Comparison of ENCODE assay signal across 26 cellular contexts in genomic region chr1:65918564-65918963, GRCh38.
"Had no signal": no experiment of that assay in that cellular context is flagged by ENCODE, and none has a peak within 500 bp of the region (broad histone marks: within the 10 kb centered on the region; RNA-seq: fewer than 3 reads in every experiment).

No MANE protein-coding gene starts in this region.

- H3K27ac ChIP-seq: ascending aorta, body of pancreas, SK-N-MC, VCaP had no signal

- H3K4me3 Mint-ChIP-seq: activated CD4-positive, alpha-beta T cell treated with anti-CD3 and anti-CD28 coated beads for 36 hours; activated CD8-positive, alpha-beta T cell treated with anti-CD3 and anti-CD28 coated beads, Interleukin-2, amount 10 ng/mL, durations not matched to agents 7 days and 5 days; activated naive CD8-positive, alpha-beta T cell treated with anti-CD3 and anti-CD28 coated beads, Interleukin-2, amount 50 U/mL, for 24 hours; T-cell had no signal

- H3K4me3 ChIP-seq: ascending aorta, body of pancreas, SK-N-MC had no signal

- H3K36me3 Mint-ChIP-seq: activated naive CD4-positive, alpha-beta T cell treated with anti-CD3 and anti-CD28 coated beads, Interleukin-2, amount 50 U/mL, for 72 hours; T-cell had no signal

- ATAC-seq: activated CD4-positive, alpha-beta T cell treated with anti-CD3 and anti-CD28 coated beads for 36 hours; activated CD8-positive, alpha-beta T cell treated with anti-CD3 and anti-CD28 coated beads, Interleukin-2, amount 10 ng/mL, durations not matched to agents 7 days and 5 days; activated naive CD4-positive, alpha-beta T cell treated with anti-CD3 and anti-CD28 coated beads, Interleukin-2, amount 50 U/mL, for 72 hours; activated naive CD8-positive, alpha-beta T cell treated with anti-CD3 and anti-CD28 coated beads, Interleukin-2, amount 50 U/mL, for 24 hours; body of pancreas; T-cell had no signal

- H3K9me3 ChIP-seq: ascending aorta, body of pancreas had no signal

- H3K27ac Mint-ChIP-seq: activated CD4-positive, alpha-beta T cell treated with anti-CD3 and anti-CD28 coated beads for 36 hours; activated CD8-positive, alpha-beta T cell treated with anti-CD3 and anti-CD28 coated beads, Interleukin-2, amount 10 ng/mL, durations not matched to agents 7 days and 5 days; activated naive CD4-positive, alpha-beta T cell treated with anti-CD3 and anti-CD28 coated beads, Interleukin-2, amount 50 U/mL, for 72 hours; activated naive CD8-positive, alpha-beta T cell treated with anti-CD3 and anti-CD28 coated beads, Interleukin-2, amount 50 U/mL, for 24 hours; T-cell had no signal

- DNase-seq: activated CD4-positive, alpha-beta T cell treated with anti-CD3 and anti-CD28 coated beads for 36 hours; activated CD4-positive, alpha-beta T cell treated with anti-CD3 and anti-CD28 coated beads, Interleukin-2, amount 50 U/mL, for 1 hour; activated CD8-positive, alpha-beta memory T cell treated with anti-CD3 and anti-CD28 coated beads, Interleukin-2, amount 50 U/mL, for 48 hours; activated CD8-positive, alpha-beta T cell treated with anti-CD3 and anti-CD28 coated beads, Interleukin-2, amount 10 ng/mL, durations not matched to agents 7 days and 5 days; activated effector memory CD4-positive, alpha-beta T cell treated with anti-CD3 and anti-CD28 coated beads, Interleukin-2, amount 50 U/mL, for 16 hours; activated naive CD4-positive, alpha-beta T cell treated with Interleukin-2 at 50 U/mL for 16 hours; activated naive CD8-positive, alpha-beta T cell treated with anti-CD3 and anti-CD28 coated beads, Interleukin-2, amount 50 U/mL, for 24 hours; activated T-cell treated with anti-CD3 and anti-CD28 coated beads, Interleukin-2, amount 50 U/mL, for 1 hour; amniotic stem cell; body of pancreas; central memory CD4-positive, alpha-beta T cell; NCI-H1092; NCI-H1417; NCI-H1930; NCI-H2171; NCI-H2227 treated with DMSO at 0.1 percent for 48 hours; NCI-H446 treated with DMSO at 0.1 percent for 48 hours; NCI-H524 treated with DMSO at 0.1 percent for 48 hours; NCI-H774; SIG-M5; T-cell; T-helper 2 cell had no signal

- H3K27me3 ChIP-seq: ascending aorta, body of pancreas had no signal

- H3K4me1 ChIP-seq: ascending aorta, body of pancreas had no signal

- H3K27me3 Mint-ChIP-seq: activated CD4-positive, alpha-beta T cell treated with anti-CD3 and anti-CD28 coated beads for 36 hours; activated naive CD8-positive, alpha-beta T cell treated with anti-CD3 and anti-CD28 coated beads, Interleukin-2, amount 50 U/mL, for 24 hours had no signal

- H3K9me3 Mint-ChIP-seq: activated naive CD4-positive, alpha-beta T cell treated with anti-CD3 and anti-CD28 coated beads, Interleukin-2, amount 50 U/mL, for 72 hours; activated naive CD8-positive, alpha-beta T cell treated with anti-CD3 and anti-CD28 coated beads, Interleukin-2, amount 50 U/mL, for 24 hours; T-cell had no signal

- H3K4me1 Mint-ChIP-seq: activated CD4-positive, alpha-beta T cell treated with anti-CD3 and anti-CD28 coated beads for 36 hours; activated naive CD8-positive, alpha-beta T cell treated with anti-CD3 and anti-CD28 coated beads, Interleukin-2, amount 50 U/mL, for 24 hours; T-cell had no signal

- H3K36me3 ChIP-seq: ascending aorta had no signal
